17 cellular contexts compared by ENCODE assay signal in genomic region chr1:52641307-52641706, GRCh38. TPM values are rescaled to one million over a fixed set of nuclear protein-coding genes. Genes with fewer than 3 reads are reported as not detected.
DNase-seq lines count a peak whose midpoint lies in the region; ATAC-seq, FAIRE-seq and TF ChIP-seq lines count a peak whose summit lies in the region.
"Had no signal": no experiment of that assay in that cellular context is flagged by ENCODE, and none has a peak within 500 bp of the region (broad histone marks: within the 10 kb centered on the region; RNA-seq: fewer than 3 reads in every experiment).

No MANE protein-coding gene starts in this region.

- no peak overlapping the region for H3K9ac ChIP-seq in mammary epithelial cell (ENCODE audit: insufficient read depth, low read length)

- peaks cover 65% of the 10 kb centered on the region for H3K4me1 Mint-ChIP-seq in CD8-positive, alpha-beta T cell (ENCODE audit: low read depth)
- peaks cover 43% of the 10 kb centered on the region for H3K4me1 Mint-ChIP-seq in activated CD8-positive, alpha-beta T cell treated with anti-CD3 and anti-CD28 coated beads for 36 hours (ENCODE audit: low read depth)
- peaks cover 31 to 73% (median 70%) of the 10 kb centered on the region in 4 donors for H3K4me1 Mint-ChIP-seq in naive thymus-derived CD8-positive, alpha-beta T cell

- peaks cover 5% of the 10 kb centered on the region for H3K36me3 ChIP-seq in CD8-positive, alpha-beta T cell (ENCODE audit: insufficient read depth, low read length)
- no peaks in the 10 kb centered on the region for H3K36me3 ChIP-seq in mammary epithelial cell (ENCODE audit: insufficient read depth, low read length)
- H3K36me3 ChIP-seq: colonic mucosa, left ventricle myocardium inferior, vagina had no signal

- intact Hi-C loops in CD8-positive, alpha-beta T cell (cut with DNase I, micrococcal nuclease), result no loop called here
- intact Hi-C loops in activated CD8-positive, alpha-beta T cell treated with anti-CD3 and anti-CD28 coated beads for 36 hours (cut with micrococcal nuclease), result no loop called here
- intact Hi-C loops in mammary epithelial cell (cut with micrococcal nuclease), result no loop called here

- H3K27me3 Mint-ChIP-seq in CD8-positive, alpha-beta T cell (ENCODE audit: low read depth), result no peaks in the 10 kb centered on the region
- no peaks in the 10 kb centered on the region for H3K27me3 Mint-ChIP-seq in activated CD8-positive, alpha-beta T cell treated with anti-CD3 and anti-CD28 coated beads for 36 hours
- H3K27me3 Mint-ChIP-seq in naive thymus-derived CD8-positive, alpha-beta T cell, result no peaks in the 10 kb centered on the region

- 97% methylated on average over 4 of the region's 4 CpGs for WGBS in mammary epithelial cell (ENCODE audit: low coverage, missing lambda C conversion rate)

- dilution Hi-C loops in mammary epithelial cell (cut with HindIII; ENCODE audit: low sequenced_read_pairs), result no loop called here

- no peak for ATAC-seq in CD8-positive, alpha-beta T cell
- no peak for ATAC-seq in activated CD8-positive, alpha-beta T cell treated with anti-CD3 and anti-CD28 coated beads for 36 hours
- ATAC-seq in naive thymus-derived CD8-positive, alpha-beta T cell, result no peak
- ATAC-seq: sciatic nerve had no signal

- no peak overlapping the region for H2AFZ ChIP-seq in mammary epithelial cell (ENCODE audit: low read depth, low read length)

- peak overlapping the region; percentile 89 for H3K27ac Mint-ChIP-seq in CD8-positive, alpha-beta T cell
- peak overlapping the region; percentile 68 for H3K27ac Mint-ChIP-seq in activated CD8-positive, alpha-beta T cell treated with anti-CD3 and anti-CD28 coated beads for 36 hours
- H3K27ac Mint-ChIP-seq in naive thymus-derived CD8-positive, alpha-beta T cell, result peak overlapping the region; percentile 71 to 94 (median 87)

- peak; percentile 90 for FAIRE-seq in GM12892 (lab: Jason Lieb, UNC)

- H3K79me2 ChIP-seq in mammary epithelial cell (ENCODE audit: insufficient read depth, low read length), result no peaks in the 10 kb centered on the region

- no peak for TF ChIP-seq POLR2A in GM12892 (IDR thresholded peaks at IDR 0.05; ENCODE audit: low read depth, low read length)

- no peaks in the 10 kb centered on the region for H3K9me3 ChIP-seq in CD8-positive, alpha-beta T cell (ENCODE audit: low read length)
- H3K9me3 ChIP-seq in mammary epithelial cell (replicated peaks; ENCODE audit: insufficient read depth, low read length), result no peaks in the 10 kb centered on the region
- H3K9me3 ChIP-seq: Caco-2, colonic mucosa, left ventricle myocardium inferior, vagina had no signal

- DNase-seq in CD8-positive, alpha-beta T cell, result no peak
- DNase-seq in GM12892 (ENCODE audit: insufficient read length), result no peak
- peak; percentile 21 for DNase-seq in activated CD8-positive, alpha-beta T cell treated with anti-CD3 and anti-CD28 coated beads for 36 hours
- no peak for DNase-seq in naive thymus-derived CD8-positive, alpha-beta T cell
- DNase-seq in mammary epithelial cell, result no peak
- no peak for DNase-seq in activated CD4-positive, CD25-positive, alpha-beta regulatory T cell treated with anti-CD3 and anti-CD28 coated beads, Interleukin-2, amount 50 U/mL, for 72 hours
- no peak for DNase-seq in cortex of kidney (lab: John Stamatoyannopoulos, UW)
- DNase-seq: amniotic stem cell; Caco-2; colonic mucosa; Karpas-422; left ventricle myocardium inferior; stimulated activated CD4-positive, alpha-beta T cell treated with anti-CD3 and anti-CD28 coated beads, Interleukin-4, amount 100 ng/mL, for 24 hours; stimulated activated naive CD4-positive, alpha-beta T cell; T-helper 9 cell had no signal

- H3K4me1 ChIP-seq in CD8-positive, alpha-beta T cell (ENCODE audit: insufficient read depth, low read length), result peaks cover 53% of the 10 kb centered on the region
- H3K4me1 ChIP-seq in mammary epithelial cell (ENCODE audit: insufficient read depth, low read length), result peaks cover 18% of the 10 kb centered on the region
- H3K4me1 ChIP-seq: Caco-2, colonic mucosa, vagina had no signal

- H4K20me1 ChIP-seq in mammary epithelial cell (ENCODE audit: insufficient read depth, low read length), result no peaks in the 10 kb centered on the region

- no peak for TF ChIP-seq CTCF in CD8-positive, alpha-beta T cell (IDR thresholded peaks at IDR 0.05)
- no peak for TF ChIP-seq CTCF in activated CD8-positive, alpha-beta T cell treated with anti-CD3 and anti-CD28 coated beads for 36 hours (IDR thresholded peaks at IDR 0.05)
- no peak for TF ChIP-seq CTCF in mammary epithelial cell (conservative IDR thresholded peaks at IDR 0.05 in 1 of 2, IDR thresholded peaks at IDR 0.05 in 1 of 2; ENCODE audit: extremely low read depth in 1 of 2, insufficient read depth in 1 of 2, low read depth in 1 of 2, low read length in 2 of 2)

- H3K27me3 ChIP-seq in CD8-positive, alpha-beta T cell (ENCODE audit: insufficient read depth, low read length), result no peaks in the 10 kb centered on the region
- H3K27me3 ChIP-seq in mammary epithelial cell (ENCODE audit: insufficient read depth, low read length), result no peaks in the 10 kb centered on the region
- H3K27me3 ChIP-seq: colonic mucosa, vagina had no signal

- POLR2A ChIA-PET in CD8-positive, alpha-beta T cell (lab: Charles Lee), result interaction anchor here (0.8 to 2.1 kb wide), 2 partner anchors 9 to 88 kb away, joined by 3 to 9 read pairs; partner anchors contain the start of gene SHISAL2A
- POLR2A ChIA-PET in activated CD8-positive, alpha-beta T cell treated with anti-CD3 and anti-CD28 coated beads for 36 hours (lab: Charles Lee), result interaction anchor here (0.6 to 2.7 kb wide), 4 partner anchors 9 to 111 kb away, joined by 3 to 17 read pairs (median 4); partner anchors contain the start of gene SHISAL2A
- POLR2A ChIA-PET in naive thymus-derived CD8-positive, alpha-beta T cell (lab: Charles Lee), result interaction anchor here (0.6 to 3.0 kb wide), 7 partner anchors 9 to 88 kb away, joined by 3 to 19 read pairs (median 4); partner anchors contain the start of genes SHISAL2A and TUT4

- H3K27ac ChIP-seq in CD8-positive, alpha-beta T cell (ENCODE audit: low read depth, low read length), result no peak overlapping the region
- H3K27ac ChIP-seq in mammary epithelial cell (ENCODE audit: insufficient read depth, low read depth, low read length), result no peak overlapping the region
- H3K27ac ChIP-seq: colonic mucosa, left ventricle myocardium inferior, vagina had no signal

- H3K4me3 ChIP-seq in CD8-positive, alpha-beta T cell (ENCODE audit: low read depth, low read length), result no peak overlapping the region
- H3K4me3 ChIP-seq in mammary epithelial cell (replicated peaks in 1 of 3; ENCODE audit: insufficient read depth in 1 of 3, low read depth in 2 of 3, low read length in 3 of 3), result no peak overlapping the region
- H3K4me3 ChIP-seq: colonic mucosa, left ventricle myocardium inferior, vagina had no signal

- CTCF ChIA-PET in CD8-positive, alpha-beta T cell (lab: Charles Lee), result interaction anchor here (1.3 to 1.5 kb wide), 2 partner anchors 19 to 37 kb away, joined by 3 to 5 read pairs; no protein-coding TSS in a partner anchor
- CTCF ChIA-PET in activated CD8-positive, alpha-beta T cell treated with anti-CD3 and anti-CD28 coated beads for 36 hours (lab: Charles Lee), result interaction anchor here (1.2 to 2.0 kb wide), 3 partner anchors 17 to 45 kb away, joined by 3 to 7 read pairs (median 4); no protein-coding TSS in a partner anchor
- CTCF ChIA-PET in mammary epithelial cell (lab: Charles Lee; ENCODE audit: low non-redundant PET), result no interaction called here

- H3K9me3 Mint-ChIP-seq in CD8-positive, alpha-beta T cell, result no peaks in the 10 kb centered on the region
- H3K9me3 Mint-ChIP-seq in activated CD8-positive, alpha-beta T cell treated with anti-CD3 and anti-CD28 coated beads for 36 hours, result no peaks in the 10 kb centered on the region
- peaks cover 0 to 4% (median 0%) of the 10 kb centered on the region in 9 donors for H3K9me3 Mint-ChIP-seq in naive thymus-derived CD8-positive, alpha-beta T cell

- in situ Hi-C loops in mammary epithelial cell (cut with MboI; ENCODE audit: low sequenced_read_pairs in 2 of 2), result no loop called here

- H3K4me2 ChIP-seq in mammary epithelial cell (ENCODE audit: insufficient read depth, low read depth, low read length), result no peak overlapping the region

- BruUV-seq in mammary epithelial cell (replicated peaks; lab: Mats Ljungman, UMichigan), result no TSS peak

- peak overlapping the region; percentile 13 for H3K4me3 Mint-ChIP-seq in CD8-positive, alpha-beta T cell
- H3K4me3 Mint-ChIP-seq in activated CD8-positive, alpha-beta T cell treated with anti-CD3 and anti-CD28 coated beads for 36 hours, result no peak overlapping the region
- peak overlapping the region in 8 of 10 donors; percentile 9 to 71 (median 56) for H3K4me3 Mint-ChIP-seq in naive thymus-derived CD8-positive, alpha-beta T cell

- peaks cover 50% of the 10 kb centered on the region for H3K36me3 Mint-ChIP-seq in CD8-positive, alpha-beta T cell
- H3K36me3 Mint-ChIP-seq in activated CD8-positive, alpha-beta T cell treated with anti-CD3 and anti-CD28 coated beads for 36 hours (ENCODE audit: low read depth), result peaks cover 22% of the 10 kb centered on the region
- peaks cover 5 to 43% (median 21%) of the 10 kb centered on the region in 3 donors for H3K36me3 Mint-ChIP-seq in naive thymus-derived CD8-positive, alpha-beta T cell

RNA-seq across cellular contexts. Expression of gene SHISAL2A, which starts 8.3 kb away (rescaled TPM):
- 10 to 100 TPM; 20.9 to 21.3 TPM for total RNA-seq in CD8-positive, alpha-beta T cell
- 0.59 TPM for polyA plus RNA-seq in GM12892 (2012; ENCODE audit: missing spikeins)
- total RNA-seq in activated CD8-positive, alpha-beta T cell treated with anti-CD3 and anti-CD28 coated beads for 36 hours, result 10 to 100 TPM; 14.6 to 16.2 TPM
- 10 to 100 TPM; 83.4 to 89.0 TPM for total RNA-seq in naive thymus-derived CD8-positive, alpha-beta T cell
- polyA plus RNA-seq in naive thymus-derived CD8-positive, alpha-beta T cell, result 10 to 100 TPM in 1 of 3 donors, 1 to 10 TPM in 2; 7.1 to 12.1 (median 7.9) TPM
- under 1 TPM; under 0.01 to 0.31 TPM for total RNA-seq in mammary epithelial cell
- not detected for polyA plus RNA-seq in mammary epithelial cell
- not detected for polyA minus RNA-seq in mammary epithelial cell
- total RNA-seq: left ventricle myocardium inferior had no signal

RNA-seq across cellular contexts. Expression of gene GPX7, which starts 39.1 kb away (rescaled TPM):
- 10 to 100 TPM; 10.7 to 11.1 TPM for total RNA-seq in CD8-positive, alpha-beta T cell
- 27.3 TPM for polyA plus RNA-seq in GM12892 (2012; ENCODE audit: missing spikeins)
- total RNA-seq in activated CD8-positive, alpha-beta T cell treated with anti-CD3 and anti-CD28 coated beads for 36 hours, result 10 to 100 TPM; 21.5 TPM
- total RNA-seq in naive thymus-derived CD8-positive, alpha-beta T cell, result 10 to 100 TPM; 25.0 to 30.4 TPM
- 10 to 100 TPM; 30.2 to 34.5 (median 30.3) TPM for polyA plus RNA-seq in naive thymus-derived CD8-positive, alpha-beta T cell
- total RNA-seq in mammary epithelial cell, result 10 to 100 TPM in 1 of 2 donors, 1 to 10 TPM in 1; 1.5 to 23.5 TPM
- polyA plus RNA-seq in mammary epithelial cell, result 1.9 TPM
- polyA minus RNA-seq in mammary epithelial cell, result 0.78 TPM

RNA-seq across cellular contexts. Expression of gene COA7, which starts 56.8 kb away (rescaled TPM):
- total RNA-seq in CD8-positive, alpha-beta T cell, result 1 to 10 TPM in 1 of 2 experiments, under 1 TPM in 1; 0.94 to 1.8 TPM
- 15.2 TPM for polyA plus RNA-seq in GM12892 (2012; ENCODE audit: missing spikeins)
- 10 to 100 TPM; 16.3 to 17.6 TPM for total RNA-seq in activated CD8-positive, alpha-beta T cell treated with anti-CD3 and anti-CD28 coated beads for 36 hours
- 1 to 10 TPM; 2.4 to 3.0 TPM for total RNA-seq in naive thymus-derived CD8-positive, alpha-beta T cell
- polyA plus RNA-seq in naive thymus-derived CD8-positive, alpha-beta T cell, result 1 to 10 TPM; 3.1 to 4.2 (median 3.9) TPM
- 10 to 100 TPM; 13.8 to 33.0 TPM for total RNA-seq in mammary epithelial cell
- 21.6 TPM for polyA plus RNA-seq in mammary epithelial cell
- 32.1 TPM for polyA minus RNA-seq in mammary epithelial cell

Comparison
In these comparisons a context has a peak if more than half of its experiments do, and no peak if none do; other contexts are left out.
1. RNA of gene SHISAL2A, which starts 8.3 kb away (total RNA-seq): 83.4 to 89.0 TPM in naive thymus-derived CD8-positive, alpha-beta T cell, 20.9 to 21.3 TPM in CD8-positive, alpha-beta T cell and 14.6 to 16.2 TPM in activated CD8-positive, alpha-beta T cell treated with anti-CD3 and anti-CD28 coated beads for 36 hours; under 0.01 to 0.31 TPM in mammary epithelial cell; every median in the first group is over 10 times any median in the second.
2. Peak in every context shown above with its lines, with median percentiles within 50 percentile points of each other: H3K27ac Mint-ChIP-seq.